2 cellular contexts compared by ENCODE assay signal in genomic region chr12:124883263-124883876, GRCh38.
TF ChIP-seq lines count a peak whose summit lies in the region.

No MANE protein-coding gene starts in this region.

TF ChIP-seq in GM23338, 12 proteins besides CTCF, POLR2A, EP300 and RAD21 (continued from another document):
- TF ChIP-seq REST (IDR thresholded peaks at IDR 0.05; ENCODE audit: unreplicated experiment) (no peak), ETS1 (IDR thresholded peaks at IDR 0.05) (no peak), CREB1 (CRISPR knock-in tag; IDR thresholded peaks at IDR 0.05; ENCODE audit: low read depth) (no peak), ZNF331 (CRISPR knock-in tag; IDR thresholded peaks at IDR 0.05; ENCODE audit: low read depth) (no peak), ZNF462 (CRISPR knock-in tag; IDR thresholded peaks at IDR 0.05) (no peak), POLR2AphosphoS5 (IDR thresholded peaks at IDR 0.05; ENCODE audit: low read depth) (no peak), STAT1 (IDR thresholded peaks at IDR 0.05; ENCODE audit: unreplicated experiment) (no peak), JUNB (IDR thresholded peaks at IDR 0.05; ENCODE audit: unreplicated experiment) (no peak)

TF ChIP-seq in SK-N-SH treated with all-trans-retinoic acid at 6 μM for 48 hours, 23 proteins besides CTCF, POLR2A, EP300 and RAD21 (continued from another document):
- TF ChIP-seq TSHZ2 (CRISPR knock-in tag; IDR thresholded peaks at IDR 0.05): no peak
- no peak for TF ChIP-seq CREB5 (CRISPR knock-in tag; IDR thresholded peaks at IDR 0.05; ENCODE audit: low read depth)
- no peak for TF ChIP-seq ZFP30 (CRISPR knock-in tag; IDR thresholded peaks at IDR 0.05)
